In the genomic region with DNA sequence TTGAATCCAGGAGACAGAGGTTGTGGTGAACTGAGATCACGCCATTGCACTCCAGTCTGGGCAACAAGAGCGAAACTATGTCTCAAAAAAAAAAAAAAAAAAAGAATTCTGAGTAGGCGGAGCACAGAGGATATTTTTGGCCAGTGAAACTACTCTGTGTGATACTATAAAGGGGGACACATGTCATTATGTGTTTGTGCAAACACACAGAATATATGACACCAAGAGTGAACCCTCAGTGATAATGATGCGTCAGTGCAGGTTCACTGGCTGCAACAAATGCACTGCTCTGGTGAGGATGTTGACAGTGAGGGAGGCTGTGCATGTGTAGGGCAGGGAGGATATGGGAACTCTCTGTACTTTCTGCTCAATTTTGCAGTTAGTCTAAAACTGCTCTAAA, we compare ENCODE assay signal across 1 cellular context.
TF ChIP-seq lines count a peak whose summit lies in the region.

No MANE protein-coding gene starts in this region.

TF ChIP-seq in GM12878, 131 proteins besides CTCF, POLR2A, EP300 and RAD21:
- TF ChIP-seq, protein P1, sequence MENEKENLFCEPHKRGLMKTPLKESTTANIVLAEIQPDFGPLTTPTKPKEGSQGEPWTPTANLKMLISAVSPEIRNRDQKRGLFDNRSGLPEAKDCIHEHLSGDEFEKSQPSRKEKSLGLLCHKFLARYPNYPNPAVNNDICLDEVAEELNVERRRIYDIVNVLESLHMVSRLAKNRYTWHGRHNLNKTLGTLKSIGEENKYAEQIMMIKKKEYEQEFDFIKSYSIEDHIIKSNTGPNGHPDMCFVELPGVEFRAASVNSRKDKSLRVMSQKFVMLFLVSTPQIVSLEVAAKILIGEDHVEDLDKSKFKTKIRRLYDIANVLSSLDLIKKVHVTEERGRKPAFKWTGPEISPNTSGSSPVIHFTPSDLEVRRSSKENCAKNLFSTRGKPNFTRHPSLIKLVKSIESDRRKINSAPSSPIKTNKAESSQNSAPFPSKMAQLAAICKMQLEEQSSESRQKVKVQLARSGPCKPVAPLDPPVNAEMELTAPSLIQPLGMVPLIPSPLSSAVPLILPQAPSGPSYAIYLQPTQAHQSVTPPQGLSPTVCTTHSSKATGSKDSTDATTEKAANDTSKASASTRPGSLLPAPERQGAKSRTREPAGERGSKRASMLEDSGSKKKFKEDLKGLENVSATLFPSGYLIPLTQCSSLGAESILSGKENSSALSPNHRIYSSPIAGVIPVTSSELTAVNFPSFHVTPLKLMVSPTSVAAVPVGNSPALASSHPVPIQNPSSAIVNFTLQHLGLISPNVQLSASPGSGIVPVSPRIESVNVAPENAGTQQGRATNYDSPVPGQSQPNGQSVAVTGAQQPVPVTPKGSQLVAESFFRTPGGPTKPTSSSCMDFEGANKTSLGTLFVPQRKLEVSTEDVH (IDR thresholded peaks at IDR 0.05; ENCODE audit: low read depth, partially characterized antibody), result no peak
- TF ChIP-seq JUNB (IDR thresholded peaks at IDR 0.05) (no peak), SMAD1 (IDR thresholded peaks at IDR 0.05; ENCODE audit: low read depth, partially characterized antibody) (no peak), BMI1 (IDR thresholded peaks at IDR 0.05; ENCODE audit: borderline replicate concordance) (no peak), POLR2AphosphoS5 (IDR thresholded peaks at IDR 0.05; ENCODE audit: low read length) (no peak), KAT2A (conservative IDR thresholded peaks at IDR 0.05; ENCODE audit: control insufficient read depth, low read depth, low read length) (no peak), NFXL1 (IDR thresholded peaks at IDR 0.05; ENCODE audit: borderline replicate concordance) (no peak), CHD1 (IDR thresholded peaks at IDR 0.05; ENCODE audit: low read depth, low read length) (no peak), LARP7 (IDR thresholded peaks at IDR 0.05) (no peak), RUNX3 (IDR thresholded peaks at IDR 0.05; ENCODE audit: low read length) (no peak), ZBED1 (IDR thresholded peaks at IDR 0.05; ENCODE audit: borderline replicate concordance) (no peak), MEF2B (IDR thresholded peaks at IDR 0.05; ENCODE audit: partially characterized antibody, poor library complexity, severe bottlenecking) (peak; percentile 29), MEF2A (IDR thresholded peaks at IDR 0.05; ENCODE audit: insufficient read depth, low read depth, low read length) (peak; percentile 71; the same call in 1 of the 2 replicates), SKIL (IDR thresholded peaks at IDR 0.05; ENCODE audit: low read depth, poor library complexity, severe bottlenecking) (no peak), CHD4 (IDR thresholded peaks at IDR 0.05) (no peak), CREB1 (IDR thresholded peaks at IDR 0.05; ENCODE audit: low read depth) (peak; percentile 39; the same call in 1 of the 2 replicates), CREM (IDR thresholded peaks at IDR 0.05; ENCODE audit: low read depth) (no peak), EZH2 (IDR thresholded peaks at IDR 0.05; ENCODE audit: borderline replicate concordance, control insufficient read depth, low read depth, low read length) (no peak), CEBPZ (IDR thresholded peaks at IDR 0.05; ENCODE audit: low read depth, low read length) (no peak), TCF12 (IDR thresholded peaks at IDR 0.05; ENCODE audit: low read depth, low read length) (no peak), SUZ12 (IDR thresholded peaks at IDR 0.05; ENCODE audit: unreplicated experiment) (no peak), BHLHE40 (IDR thresholded peaks at IDR 0.05; ENCODE audit: borderline replicate concordance in 1 of 2, low read depth in 2 of 2, low read length in 1 of 2) (no peak)
- TF ChIP-seq, protein P2, sequence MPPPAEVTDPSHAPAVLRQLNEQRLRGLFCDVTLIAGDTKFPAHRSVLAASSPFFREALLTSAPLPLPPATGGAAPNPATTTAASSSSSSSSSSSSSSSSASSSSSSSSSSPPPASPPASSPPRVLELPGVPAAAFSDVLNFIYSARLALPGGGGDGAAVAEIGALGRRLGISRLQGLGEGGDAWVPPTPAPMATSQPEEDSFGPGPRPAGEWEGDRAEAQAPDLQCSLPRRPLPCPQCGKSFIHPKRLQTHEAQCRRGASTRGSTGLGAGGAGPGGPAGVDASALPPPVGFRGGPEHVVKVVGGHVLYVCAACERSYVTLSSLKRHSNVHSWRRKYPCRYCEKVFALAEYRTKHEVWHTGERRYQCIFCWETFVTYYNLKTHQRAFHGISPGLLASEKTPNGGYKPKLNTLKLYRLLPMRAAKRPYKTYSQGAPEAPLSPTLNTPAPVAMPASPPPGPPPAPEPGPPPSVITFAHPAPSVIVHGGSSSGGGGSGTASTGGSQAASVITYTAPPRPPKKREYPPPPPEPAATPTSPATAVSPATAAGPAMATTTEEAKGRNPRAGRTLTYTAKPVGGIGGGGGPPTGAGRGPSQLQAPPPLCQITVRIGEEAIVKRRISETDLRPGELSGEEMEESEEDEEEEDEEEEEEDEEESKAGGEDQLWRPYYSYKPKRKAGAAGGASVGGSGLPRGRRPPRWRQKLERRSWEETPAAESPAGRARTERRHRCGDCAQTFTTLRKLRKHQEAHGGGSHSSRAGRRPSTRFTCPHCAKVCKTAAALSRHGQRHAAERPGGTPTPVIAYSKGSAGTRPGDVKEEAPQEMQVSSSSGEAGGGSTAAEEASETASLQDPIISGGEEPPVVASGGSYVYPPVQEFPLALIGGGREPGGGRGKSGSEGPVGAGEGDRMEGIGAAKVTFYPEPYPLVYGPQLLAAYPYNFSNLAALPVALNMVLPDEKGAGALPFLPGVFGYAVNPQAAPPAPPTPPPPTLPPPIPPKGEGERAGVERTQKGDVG (CRISPR knock-in tag; IDR thresholded peaks at IDR 0.05), result no peak
- TF ChIP-seq, protein P3, sequence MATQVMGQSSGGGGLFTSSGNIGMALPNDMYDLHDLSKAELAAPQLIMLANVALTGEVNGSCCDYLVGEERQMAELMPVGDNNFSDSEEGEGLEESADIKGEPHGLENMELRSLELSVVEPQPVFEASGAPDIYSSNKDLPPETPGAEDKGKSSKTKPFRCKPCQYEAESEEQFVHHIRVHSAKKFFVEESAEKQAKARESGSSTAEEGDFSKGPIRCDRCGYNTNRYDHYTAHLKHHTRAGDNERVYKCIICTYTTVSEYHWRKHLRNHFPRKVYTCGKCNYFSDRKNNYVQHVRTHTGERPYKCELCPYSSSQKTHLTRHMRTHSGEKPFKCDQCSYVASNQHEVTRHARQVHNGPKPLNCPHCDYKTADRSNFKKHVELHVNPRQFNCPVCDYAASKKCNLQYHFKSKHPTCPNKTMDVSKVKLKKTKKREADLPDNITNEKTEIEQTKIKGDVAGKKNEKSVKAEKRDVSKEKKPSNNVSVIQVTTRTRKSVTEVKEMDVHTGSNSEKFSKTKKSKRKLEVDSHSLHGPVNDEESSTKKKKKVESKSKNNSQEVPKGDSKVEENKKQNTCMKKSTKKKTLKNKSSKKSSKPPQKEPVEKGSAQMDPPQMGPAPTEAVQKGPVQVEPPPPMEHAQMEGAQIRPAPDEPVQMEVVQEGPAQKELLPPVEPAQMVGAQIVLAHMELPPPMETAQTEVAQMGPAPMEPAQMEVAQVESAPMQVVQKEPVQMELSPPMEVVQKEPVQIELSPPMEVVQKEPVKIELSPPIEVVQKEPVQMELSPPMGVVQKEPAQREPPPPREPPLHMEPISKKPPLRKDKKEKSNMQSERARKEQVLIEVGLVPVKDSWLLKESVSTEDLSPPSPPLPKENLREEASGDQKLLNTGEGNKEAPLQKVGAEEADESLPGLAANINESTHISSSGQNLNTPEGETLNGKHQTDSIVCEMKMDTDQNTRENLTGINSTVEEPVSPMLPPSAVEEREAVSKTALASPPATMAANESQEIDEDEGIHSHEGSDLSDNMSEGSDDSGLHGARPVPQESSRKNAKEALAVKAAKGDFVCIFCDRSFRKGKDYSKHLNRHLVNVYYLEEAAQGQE (IDR thresholded peaks at IDR 0.05; ENCODE audit: low read depth, low read length), result no peak
- TF ChIP-seq, protein P4, sequence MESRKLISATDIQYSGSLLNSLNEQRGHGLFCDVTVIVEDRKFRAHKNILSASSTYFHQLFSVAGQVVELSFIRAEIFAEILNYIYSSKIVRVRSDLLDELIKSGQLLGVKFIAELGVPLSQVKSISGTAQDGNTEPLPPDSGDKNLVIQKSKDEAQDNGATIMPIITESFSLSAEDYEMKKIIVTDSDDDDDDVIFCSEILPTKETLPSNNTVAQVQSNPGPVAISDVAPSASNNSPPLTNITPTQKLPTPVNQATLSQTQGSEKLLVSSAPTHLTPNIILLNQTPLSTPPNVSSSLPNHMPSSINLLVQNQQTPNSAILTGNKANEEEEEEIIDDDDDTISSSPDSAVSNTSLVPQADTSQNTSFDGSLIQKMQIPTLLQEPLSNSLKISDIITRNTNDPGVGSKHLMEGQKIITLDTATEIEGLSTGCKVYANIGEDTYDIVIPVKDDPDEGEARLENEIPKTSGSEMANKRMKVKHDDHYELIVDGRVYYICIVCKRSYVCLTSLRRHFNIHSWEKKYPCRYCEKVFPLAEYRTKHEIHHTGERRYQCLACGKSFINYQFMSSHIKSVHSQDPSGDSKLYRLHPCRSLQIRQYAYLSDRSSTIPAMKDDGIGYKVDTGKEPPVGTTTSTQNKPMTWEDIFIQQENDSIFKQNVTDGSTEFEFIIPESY (IDR thresholded peaks at IDR 0.05), result no peak
TF ChIP-seq in GM12878: peak in this region for 3.
